28 cellular contexts compared by ENCODE assay signal in the genomic region with DNA sequence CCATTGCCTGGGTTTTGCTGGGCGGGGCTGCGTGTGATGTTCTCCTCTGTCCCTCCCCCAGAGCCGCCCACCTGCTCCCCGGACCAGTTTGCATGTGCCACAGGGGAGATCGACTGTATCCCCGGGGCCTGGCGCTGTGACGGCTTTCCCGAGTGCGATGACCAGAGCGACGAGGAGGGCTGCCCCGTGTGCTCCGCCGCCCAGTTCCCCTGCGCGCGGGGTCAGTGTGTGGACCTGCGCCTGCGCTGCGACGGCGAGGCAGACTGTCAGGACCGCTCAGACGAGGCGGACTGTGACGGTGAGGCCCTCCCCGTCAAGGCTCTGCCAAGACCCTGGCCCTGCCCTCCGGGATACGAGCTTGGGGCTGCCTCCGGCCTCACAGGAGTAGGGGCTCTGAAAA.
"Had no signal": no experiment of that assay in that cellular context is flagged by ENCODE, and none has a peak within 500 bp of the region (broad histone marks: within the 10 kb centered on the region; RNA-seq: fewer than 3 reads in every experiment).

No MANE protein-coding gene starts in this region.

- H3K27me3 Mint-ChIP-seq: naive thymus-derived CD8-positive, alpha-beta T cell; progenitor cell of endocrine pancreas; stimulated activated naive B cell treated with anti-CD40 and anti-IgM and Interleukin-4, amounts not matched to agents 10 μg/mL and 1 μg/mL and 100 μg/mL, for 72 hours; stimulated activated naive CD8-positive, alpha-beta T cell treated with anti-CD3 and anti-CD28 coated beads, Interleukin-15, Interleukin-2, amounts not matched to agents 100 ng/mL and 50 ng/mL, for 24 hours had no signal

- H3K9me3 ChIP-seq: right lobe of liver had no signal

- H3K36me3 ChIP-seq: neutrophil, uterus had no signal

- H3K27ac ChIP-seq: left lung, lower lobe of right lung, neutrophil, ovary, right lobe of liver, suprapubic skin, thoracic aorta, tibial artery, uterus had no signal

- H3K27ac Mint-ChIP-seq: naive thymus-derived CD8-positive, alpha-beta T cell; nephron; progenitor cell of endocrine pancreas; stimulated activated naive B cell treated with anti-CD40 and anti-IgM and Interleukin-4, amounts not matched to agents 10 μg/mL and 1 μg/mL and 100 μg/mL, for 72 hours; stimulated activated naive CD8-positive, alpha-beta T cell treated with anti-CD3 and anti-CD28 coated beads, Interleukin-15, Interleukin-2, amounts not matched to agents 100 ng/mL and 50 ng/mL, for 24 hours had no signal

- FAIRE-seq: keratinocyte had no signal

- H3K4me1 ChIP-seq: right lobe of liver, uterus had no signal

- H3K4me3 ChIP-seq: left lung, lower lobe of right lung, ovary, right atrium auricular region, right lobe of liver, smooth muscle cell, suprapubic skin, thoracic aorta, tibial artery, uterus had no signal

- ATAC-seq: left colon; left lung; lower lobe of right lung; naive thymus-derived CD8-positive, alpha-beta T cell; right lobe of liver; stimulated activated naive B cell treated with anti-CD40 and anti-IgM and Interleukin-4, amounts not matched to agents 10 μg/mL and 1 μg/mL and 100 μg/mL, for 72 hours had no signal

- H3K4me3 Mint-ChIP-seq: naive thymus-derived CD8-positive, alpha-beta T cell; nephron; neural crest cell; stimulated activated naive B cell treated with anti-CD40 and anti-IgM and Interleukin-4, amounts not matched to agents 10 μg/mL and 1 μg/mL and 100 μg/mL, for 72 hours; stimulated activated naive CD8-positive, alpha-beta T cell treated with anti-CD3 and anti-CD28 coated beads, Interleukin-15, Interleukin-2, amounts not matched to agents 100 ng/mL and 50 ng/mL, for 24 hours had no signal

- DNase-seq: hippocampal formation; left colon; lower lobe of right lung; mammary epithelial cell; mesenchymal stem cell; naive thymus-derived CD8-positive, alpha-beta T cell; occipital lobe; ovary; stimulated activated CD4-positive, alpha-beta T cell treated with anti-CD3 and anti-CD28 coated beads, Interleukin-1b, Interleukin-23, amount 100 ng/mL, for 48 hours; stimulated activated CD4-positive, alpha-beta T cell treated with anti-CD3 and anti-CD28 coated beads, Interleukin-2, amount 100 ng/mL, for 48 hours; stimulated activated CD4-positive, alpha-beta T cell treated with anti-CD3 and anti-CD28 coated beads, Interleukin-4, amount 100 ng/mL, for 4 hours; stimulated activated CD8-positive, alpha-beta memory T cell treated with anti-CD3 and anti-CD28 coated beads, Interleukin-4, amount 100 ng/mL, for 48 hours; stimulated activated naive B cell treated with anti-CD40 and anti-IgM and Interleukin-4, amounts not matched to agents 10 μg/mL and 1 μg/mL and 100 μg/mL, for 72 hours; tibial artery; trophoblast cell; uterus had no signal

- H3K27me3 ChIP-seq: left lung, neutrophil, ovary, right atrium auricular region, right lobe of liver, suprapubic skin, tibial artery, uterus had no signal

- H3K4me2 ChIP-seq: smooth muscle cell had no signal
